In genomic region chr1:169020684-169021083, GRCh38 we compare ENCODE assay signal across 1 cellular context.
TF ChIP-seq lines count a peak whose summit lies in the region.

No MANE protein-coding gene starts in this region.

TF ChIP-seq in HEK293, 187 proteins besides CTCF, POLR2A, EP300 and RAD21 (continued from another document and continues in another):
- TF ChIP-seq ZBTB6 (tag by site-specific recombination; IDR thresholded peaks at IDR 0.05) (no peak), ELK4 (IDR thresholded peaks at IDR 0.05; ENCODE audit: borderline replicate concordance, low read depth, low read length) (no peak), ZBTB48 (tag by site-specific recombination; IDR thresholded peaks at IDR 0.05) (no peak), KLF16 (tag by site-specific recombination; IDR thresholded peaks at IDR 0.05) (no peak), ZNF140 (tag by site-specific recombination; IDR thresholded peaks at IDR 0.05) (peak; percentile 71; the same call in 1 of the 2 replicates), ZNF670 (tag by site-specific recombination; IDR thresholded peaks at IDR 0.05; ENCODE audit: low read depth) (no peak), EGR2 (tag by site-specific recombination; IDR thresholded peaks at IDR 0.05; ENCODE audit: low read depth) (no peak), ZNF473 (tag by site-specific recombination; IDR thresholded peaks at IDR 0.05) (no peak), ZNF24 (tag by site-specific recombination; IDR thresholded peaks at IDR 0.05) (no peak), ZNF639 (tag by site-specific recombination; IDR thresholded peaks at IDR 0.05) (no peak), MYNN (tag by site-specific recombination; IDR thresholded peaks at IDR 0.05; ENCODE audit: borderline replicate concordance) (no peak), ZNF433 (tag by site-specific recombination; IDR thresholded peaks at IDR 0.05; ENCODE audit: low read depth) (peak; percentile 64), TCF7L2 (IDR thresholded peaks at IDR 0.05; ENCODE audit: borderline replicate concordance, low read depth, low read length) (no peak), ZNF19 (tag by site-specific recombination; IDR thresholded peaks at IDR 0.05; ENCODE audit: low read depth) (no peak), ZNF501 (tag by site-specific recombination; IDR thresholded peaks at IDR 0.05) (no peak), ZNF398 (tag by site-specific recombination; IDR thresholded peaks at IDR 0.05) (no peak), ZNF341 (tag by site-specific recombination; IDR thresholded peaks at IDR 0.05; ENCODE audit: low read depth) (no peak), HOXA7 (CRISPR knock-in tag; IDR thresholded peaks at IDR 0.05; ENCODE audit: borderline replicate concordance) (no peak), BCL6B (tag by site-specific recombination; IDR thresholded peaks at IDR 0.05) (no peak), WT1 (tag by site-specific recombination; IDR thresholded peaks at IDR 0.05) (no peak), ZNF48 (tag by site-specific recombination; IDR thresholded peaks at IDR 0.05) (no peak), ZNF529 (tag by site-specific recombination; IDR thresholded peaks at IDR 0.05; ENCODE audit: insufficient replicate concordance) (no peak), ZNF549 (tag by site-specific recombination; IDR thresholded peaks at IDR 0.05) (no peak), ZNF76 (tag by site-specific recombination; IDR thresholded peaks at IDR 0.05; ENCODE audit: borderline replicate concordance, low read depth) (no peak), SCRT2 (tag by site-specific recombination; IDR thresholded peaks at IDR 0.05) (no peak; the same call in 1 of the 2 replicates), ZBTB10 (tag by site-specific recombination; IDR thresholded peaks at IDR 0.05) (no peak), AEBP2 (tag by site-specific recombination; IDR thresholded peaks at IDR 0.05; ENCODE audit: borderline replicate concordance) (no peak), ZNF561 (tag by site-specific recombination; IDR thresholded peaks at IDR 0.05; ENCODE audit: borderline replicate concordance) (no peak), ZNF791 (tag by site-specific recombination; IDR thresholded peaks at IDR 0.05) (no peak), ZNF645 (tag by site-specific recombination; IDR thresholded peaks at IDR 0.05) (no peak), ZNF211 (tag by site-specific recombination; IDR thresholded peaks at IDR 0.05; ENCODE audit: low read depth) (no peak), ZNF704 (tag by site-specific recombination; IDR thresholded peaks at IDR 0.05) (no peak), ZFP69B (tag by site-specific recombination; IDR thresholded peaks at IDR 0.05) (no peak), ZBTB11 (tag by site-specific recombination; conservative IDR thresholded peaks at IDR 0.05; ENCODE audit: low read depth) (peak; percentile 77), ZSCAN30 (tag by site-specific recombination; IDR thresholded peaks at IDR 0.05) (no peak), ZBTB8A (tag by site-specific recombination; IDR thresholded peaks at IDR 0.05) (peak; percentile 67), KLF9 (tag by site-specific recombination; IDR thresholded peaks at IDR 0.05; ENCODE audit: low read depth) (no peak), ZSCAN4 (tag by site-specific recombination; IDR thresholded peaks at IDR 0.05) (no peak), ZNF777 (tag by site-specific recombination; IDR thresholded peaks at IDR 0.05; ENCODE audit: borderline replicate concordance) (no peak), SCRT1 (tag by site-specific recombination; IDR thresholded peaks at IDR 0.05; ENCODE audit: borderline replicate concordance) (no peak), ZBTB26 (tag by site-specific recombination; optimal IDR thresholded peaks at IDR 0.05) (no peak), IKZF3 (tag by site-specific recombination; IDR thresholded peaks at IDR 0.05) (no peak)
